Comparison of ENCODE assay signal across 8 cellular contexts in genomic region chr9:132945186-132946130, GRCh38. TPM values are rescaled to one million over a fixed set of nuclear protein-coding genes. Genes with fewer than 3 reads are reported as not detected.
A peak's percentile ranks its signal among the peaks of the same experiment; 100 is the strongest.
DNase-seq lines count a peak whose midpoint lies in the region; ATAC-seq and TF ChIP-seq lines count a peak whose summit lies in the region.

No MANE protein-coding gene starts in this region.

- ATAC-seq in GM21381 (IDR thresholded peaks at IDR 0.05; ENCODE audit: unreplicated experiment) = no peak

- H3K9me3 ChIP-seq in mucosa of rectum (ENCODE audit: control insufficient read depth in 2 of 2, low read length in 2 of 2) = no peaks in the 10 kb centered on the region

- intact Hi-C loops in MCF 10A (cut with micrococcal nuclease) = no loop called here

- CTCF ChIA-PET in AG04449 (lab: Yijun Ruan, JAX) (interaction anchor here (0.9 to 5.1 kb wide), 3 partner anchors 26 to 43 kb away, joined by 3 to 32 read pairs (median 4); no protein-coding TSS in a partner anchor), MCF 10A (lab: Yijun Ruan, JAX) (interaction anchor here (0.5 to 1.0 kb wide), 2 partner anchors 9 to 202 kb away, joined by 3 to 5 read pairs; no protein-coding TSS in a partner anchor)

- H3K9me3 Mint-ChIP-seq in HFFc6 = no peaks in the 10 kb centered on the region
- no peaks in the 10 kb centered on the region for H3K9me3 Mint-ChIP-seq in MCF 10A (ENCODE audit: unreplicated experiment)

- peak overlapping the region; percentile 94 to 96 for H3K27ac ChIP-seq in mucosa of rectum (ENCODE audit: low read depth in 2 of 2, low read length in 2 of 2)

- TSS peak; percentile 79 for BruUV-seq in MCF 10A (replicated peaks; lab: Mats Ljungman, UMichigan)

- H3K27ac Mint-ChIP-seq in HFFc6 (peak overlapping the region; percentile 100), MCF 10A (ENCODE audit: low read depth, unreplicated experiment) (peak overlapping the region; percentile 100)

- H3K9ac ChIP-seq in mucosa of rectum (ENCODE audit: low read depth in 1 of 2, low read length in 2 of 2) = peak overlapping the region; percentile 74 to 80

- DNase-seq in AG04449 (ENCODE audit: low read depth, low spot score) (no peak), HFFc6 (no peak), MCF 10A (ENCODE audit: unreplicated experiment) (no peak), SK-N-DZ (ENCODE audit: low spot score) (no peak)
- DNase-seq in activated CD4-positive, alpha-beta T cell treated with anti-CD3 and anti-CD28 coated beads, Interleukin-2, amount 50 U/mL, for 4 hours = no peak
- DNase-seq in central memory CD4-positive, alpha-beta T cell = no peak

- H3K4me1 ChIP-seq in mucosa of rectum (ENCODE audit: control insufficient read depth in 2 of 2, insufficient read depth in 2 of 2, low read length in 2 of 2) = peaks cover 17 to 18% of the 10 kb centered on the region in 2 donors

- POLR2A ChIA-PET in AG04449 (lab: Yijun Ruan, JAX) (interaction anchor here (0.9 to 2.4 kb wide), 3 partner anchors 10 to 591 kb away, joined by 3 to 12 read pairs (median 3); partner anchors contain the start of gene SETX), MCF 10A (lab: Yijun Ruan, JAX) (interaction anchor here (0.5 to 7.5 kb wide), 14 partner anchors 8 to 354 kb away, joined by 3 to 32 read pairs (median 4); partner anchors contain the start of genes AK8, GTF3C5 and SPACA9)

- H3K4me1 Mint-ChIP-seq in HFFc6 (ENCODE audit: low read depth) = peaks cover 49% of the 10 kb centered on the region
- peaks cover 25% of the 10 kb centered on the region for H3K4me1 Mint-ChIP-seq in MCF 10A (ENCODE audit: insufficient read depth, unreplicated experiment)

- no peaks in the 10 kb centered on the region for H3K27me3 ChIP-seq in mucosa of rectum (ENCODE audit: control insufficient read depth in 2 of 2, insufficient read depth in 2 of 2, low read length in 2 of 2)

- peaks cover 13% of the 10 kb centered on the region for H3K27me3 Mint-ChIP-seq in HFFc6 (ENCODE audit: insufficient read depth)
- H3K27me3 Mint-ChIP-seq in MCF 10A (ENCODE audit: insufficient read depth, unreplicated experiment) = no peaks in the 10 kb centered on the region

- H3K4me3 Mint-ChIP-seq in HFFc6 (peak overlapping the region; percentile 94), MCF 10A (ENCODE audit: unreplicated experiment) (peak overlapping the region; percentile 94)

- TF ChIP-seq CTCF in AG04449 (IDR thresholded peaks at IDR 0.05; ENCODE audit: insufficient read depth, low read length, missing control alignments) (no peak), HFFc6 (IDR thresholded peaks at IDR 0.05) (no peak), MCF 10A (IDR thresholded peaks at IDR 0.05; ENCODE audit: unreplicated experiment) (no peak)

- peak overlapping the region; percentile 60 for H3K4me3 ChIP-seq in AG04449 (ENCODE audit: low read depth, low read length)
- H3K4me3 ChIP-seq in mucosa of rectum (ENCODE audit: low read length in 2 of 2) = peak overlapping the region; percentile 92 to 93

- no peaks in the 10 kb centered on the region for H3K36me3 ChIP-seq in mucosa of rectum (ENCODE audit: control insufficient read depth in 2 of 2, insufficient read depth in 2 of 2, low read length in 2 of 2)

- no peaks in the 10 kb centered on the region for H3K36me3 Mint-ChIP-seq in HFFc6 (ENCODE audit: low read depth)
- H3K36me3 Mint-ChIP-seq in MCF 10A (ENCODE audit: insufficient read depth, unreplicated experiment) = peaks cover 17% of the 10 kb centered on the region

RNA-seq across cellular contexts. Expression of gene TSC1, which starts 1.0 kb away (rescaled TPM):
- 10 to 100 TPM; 36.0 to 39.7 (median 37.1) TPM for total RNA-seq in HFFc6 (2021; fragmentation: NEBNext Ultra II Directional; extraction: Animal tissue kit (Norgen Biotek cat#: 25700))
- 36.6 and 48.5 TPM in 2 replicates for total RNA-seq in MCF 10A (2022)
- polyA plus RNA-seq in SK-N-DZ (2014; cell fraction: cytosol; rRNA removed) = 11.2 and 14.0 TPM in 2 replicates
- polyA plus RNA-seq in SK-N-DZ (2014; cell fraction: nucleus; rRNA removed) = 63.0 and 82.2 TPM in 2 replicates

RNA-seq across cellular contexts. Expression of gene GFI1B, which starts 33.0 kb away (rescaled TPM):
- total RNA-seq in HFFc6 (2021; fragmentation: NEBNext Ultra II Directional; extraction: Animal tissue kit (Norgen Biotek cat#: 25700)) = under 1 TPM in 1 of 6 experiments, not detected in 5; 0.18 TPM
- total RNA-seq in MCF 10A (2022) = not detected in 2 replicates
- 0.03 TPM in 1 of 2 replicates, not detected in the other for polyA plus RNA-seq in SK-N-DZ (2014; cell fraction: cytosol; rRNA removed)
- not detected in 2 replicates for polyA plus RNA-seq in SK-N-DZ (2014; cell fraction: nucleus; rRNA removed)
